ENCODE assay signal across 19 cellular contexts in the genomic region with DNA sequence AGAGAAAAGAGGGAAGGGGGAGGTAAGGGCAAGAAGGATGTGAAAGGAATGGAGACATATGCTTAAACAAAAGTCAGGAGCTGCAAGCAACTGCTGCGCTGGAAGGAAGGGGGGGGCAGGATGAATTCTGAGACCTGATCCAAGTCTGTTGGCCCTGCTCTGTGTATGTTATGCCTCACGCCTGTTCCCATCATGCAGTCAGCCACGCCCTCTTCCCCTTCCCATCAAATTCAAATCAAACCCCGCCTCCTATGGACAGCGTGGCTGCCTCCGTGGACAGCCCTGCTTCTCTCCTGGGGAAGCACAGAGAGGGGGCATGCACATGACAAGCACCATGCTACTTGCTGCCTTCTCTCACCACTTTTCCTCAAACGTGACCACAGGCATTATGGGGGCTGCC. TPM values are rescaled to one million over a fixed set of nuclear protein-coding genes. Genes with fewer than 3 reads are reported as not detected.
"Had no signal": no experiment of that assay in that cellular context is flagged by ENCODE, and none has a peak within 500 bp of the region (broad histone marks: within the 10 kb centered on the region; RNA-seq: fewer than 3 reads in every experiment).

No MANE protein-coding gene starts in this region.

- H3K9me3 ChIP-seq: esophagus muscularis mucosa, heart right ventricle, mucosa of descending colon, SK-N-SH, spleen, tibial artery had no signal

- H3K4me3 Mint-ChIP-seq: activated naive CD8-positive, alpha-beta T cell; naive thymus-derived CD8-positive, alpha-beta T cell had no signal

- H3K4me2 ChIP-seq: SK-N-SH had no signal

- H3K9me2 ChIP-seq: SK-N-SH had no signal

- H3K27me3 Mint-ChIP-seq: activated naive CD8-positive, alpha-beta T cell; naive thymus-derived CD8-positive, alpha-beta T cell had no signal

- DNase-seq: activated CD8-positive, alpha-beta memory T cell treated with anti-CD3 and anti-CD28 coated beads, Interleukin-2, amount 50 U/mL, for 4 hours; activated gamma-delta T cell; activated T-cell treated with anti-CD3 and anti-CD28 coated beads, Interleukin-2, amount 50 U/mL, for 72 hours; effector CD4-positive, alpha-beta T cell; heart right ventricle; immature natural killer cell; kidney glomerular epithelial cell; left ventricle myocardium superior; mucosa of descending colon; naive thymus-derived CD8-positive, alpha-beta T cell; nucleus accumbens; SK-N-SH; spleen; stimulated activated naive CD8-positive, alpha-beta T cell treated with anti-CD3 and anti-CD28 coated beads, Interleukin-15, Interleukin-2, amounts not matched to agents 100 U/mL and 50 U/mL, for 24 hours; substantia nigra; T1000; tibial artery had no signal

- ATAC-seq: activated T-cell treated with anti-CD3 and anti-CD28 coated beads, Interleukin-2, amount 50 U/mL, for 72 hours; left ventricle myocardium superior; mucosa of descending colon; naive thymus-derived CD8-positive, alpha-beta T cell; stimulated activated naive CD8-positive, alpha-beta T cell treated with anti-CD3 and anti-CD28 coated beads, Interleukin-15, Interleukin-2, amounts not matched to agents 100 U/mL and 50 U/mL, for 24 hours had no signal

- H3K9ac ChIP-seq: SK-N-SH had no signal

- H3K27me3 ChIP-seq: esophagus muscularis mucosa, heart right ventricle, spleen, tibial artery had no signal

- H3K27ac ChIP-seq: esophagus muscularis mucosa, heart right ventricle, spleen, tibial artery had no signal

- H3K9me3 Mint-ChIP-seq: activated T-cell treated with anti-CD3 and anti-CD28 coated beads, Interleukin-2, amount 50 U/mL, for 72 hours; immature natural killer cell; naive thymus-derived CD8-positive, alpha-beta T cell had no signal

- H3K27ac Mint-ChIP-seq: activated naive CD8-positive, alpha-beta T cell; immature natural killer cell had no signal

- H3K4me3 ChIP-seq: esophagus muscularis mucosa, heart right ventricle, mucosa of descending colon, spleen, tibial artery had no signal

RNA-seq across cellular contexts. Expression of a gene that starts 45.7 kb away (rescaled TPM):
- total RNA-seq: left ventricle myocardium superior had no signal
- polyA plus RNA-seq: immature natural killer cell had no signal
